ENCODE assay signal across 8 cellular contexts in the genomic region with DNA sequence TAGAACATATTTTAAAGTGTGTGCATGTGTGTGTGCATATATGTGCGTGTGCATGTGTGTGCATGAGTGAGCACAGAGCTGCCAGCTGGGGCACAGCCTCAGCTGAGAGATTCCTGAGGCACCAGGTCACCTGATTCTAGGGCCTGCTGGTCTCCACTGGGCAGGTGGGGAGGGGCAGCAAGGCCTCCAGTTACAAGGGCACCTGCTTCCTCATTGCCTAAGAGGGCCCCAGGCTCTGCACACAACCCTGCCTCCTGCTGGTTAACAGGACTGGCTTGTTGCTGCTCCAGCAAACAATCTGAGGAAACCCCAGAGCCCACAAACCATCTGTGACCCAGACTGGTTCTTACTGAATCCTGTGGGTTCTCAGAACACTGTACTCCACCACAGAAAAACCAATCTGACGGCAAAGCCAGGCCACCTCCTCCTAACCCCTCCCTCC. TPM values are rescaled to one million over a fixed set of nuclear protein-coding genes. Genes with fewer than 3 reads are reported as not detected.
A peak's percentile ranks its signal among the peaks of the same experiment; 100 is the strongest.
DNase-seq lines count a peak whose midpoint lies in the region; ATAC-seq, FAIRE-seq and TF ChIP-seq lines count a peak whose summit lies in the region.

No MANE protein-coding gene starts in this region.

- ATAC-seq in GM18517 (IDR thresholded peaks at IDR 0.05; ENCODE audit: unreplicated experiment) (peak; percentile 72), HG02870 (IDR thresholded peaks at IDR 0.05; ENCODE audit: unreplicated experiment) (peak; percentile 78), HepG2 (peak; percentile 98)
- peak; percentile 98 for ATAC-seq in stimulated activated naive CD8-positive, alpha-beta T cell treated with anti-CD3 and anti-CD28 coated beads, Interleukin-15, amount 100 ng/mL, for 72 hours

- POLR2A ChIA-PET in HepG2 (lab: Yijun Ruan, JAX): interaction anchor here (0.6 to 0.8 kb wide), 2 partner anchors 22 to 42 kb away, joined by 3 read pairs; no protein-coding TSS in a partner anchor

- CTCF ChIA-PET in HepG2 (lab: Yijun Ruan, JAX; ENCODE audit: low intra/inter-chr PET ratio, low total read pairs): interaction anchor here (0.6 to 1.3 kb wide), 2 partner anchors 63 to 64 kb away, joined by 3 to 4 read pairs; no protein-coding TSS in a partner anchor

- TF ChIP-seq RAD21 in HepG2 (CRISPR knock-in tag; IDR thresholded peaks at IDR 0.05): peak; percentile 26; the same call in 1 of the 2 replicates

- in situ Hi-C loops in HepG2 (cut with HindIII; ENCODE audit: extremely low pct_ligation_motif_present, low pct_unique_long_range_greater_than_20kb): no loop called here

- H2AFZ ChIP-seq in SU-DHL-6 (ENCODE audit: low read depth, low read length, severe bottlenecking): no peak overlapping the region
- no peak overlapping the region for H2AFZ ChIP-seq in HepG2 (ENCODE audit: low read length)

- TF ChIP-seq POLR2A in HepG2 (IDR thresholded peaks at IDR 0.05; ENCODE audit: insufficient read depth in 1 of 2, low read depth in 2 of 2, low read length in 2 of 2) (no peak), esophagus muscularis mucosa (IDR thresholded peaks at IDR 0.05; ENCODE audit: low read depth) (no peak)

- no peak overlapping the region for H3K27ac Mint-ChIP-seq in stimulated activated naive CD8-positive, alpha-beta T cell treated with anti-CD3 and anti-CD28 coated beads, Interleukin-15, amount 100 ng/mL, for 72 hours

- TF ChIP-seq CTCF in SU-DHL-6 (IDR thresholded peaks at IDR 0.05; ENCODE audit: insufficient read depth, low read length, poor library complexity, severe bottlenecking): peak; percentile 59
- peak; percentile 70 for TF ChIP-seq CTCF in HepG2 (CRISPR knock-in tag; IDR thresholded peaks at IDR 0.05)
- TF ChIP-seq CTCF in esophagus muscularis mucosa (IDR thresholded peaks at IDR 0.05): no peak

- DNase-seq in NCI-H1417 treated with DMSO at 0.1 percent for 48 hours (lab: John Stamatoyannopoulos, UW) (peak; percentile 87), astrocyte of the hippocampus (ENCODE audit: low read depth, low spot score) (peak; percentile 38), HepG2 (ENCODE audit: low spot score) (peak; percentile 80), esophagus muscularis mucosa (ENCODE audit: extremely low spot score) (no peak)
- DNase-seq in stimulated activated naive CD8-positive, alpha-beta T cell treated with anti-CD3 and anti-CD28 coated beads, Interleukin-15, amount 100 ng/mL, for 72 hours: peak; percentile 58 to 88

- peaks cover 37% of the 10 kb centered on the region for H3F3A ChIP-seq in SU-DHL-6 (ENCODE audit: insufficient read depth)

- no peaks in the 10 kb centered on the region for H3K27me3 ChIP-seq in SU-DHL-6 (ENCODE audit: low read length)
- no peaks in the 10 kb centered on the region; a peak in 1 of 5 replicates for H3K27me3 ChIP-seq in HepG2 (ENCODE audit: control insufficient read depth in 1 of 2, insufficient read depth in 2 of 2, low read length in 2 of 2)
- H3K27me3 ChIP-seq in esophagus muscularis mucosa: no peaks in the 10 kb centered on the region

- peaks cover 22% of the 10 kb centered on the region for H3K4me1 Mint-ChIP-seq in stimulated activated naive CD8-positive, alpha-beta T cell treated with anti-CD3 and anti-CD28 coated beads, Interleukin-15, amount 100 ng/mL, for 72 hours

- H3K9me2 ChIP-seq in SU-DHL-6 (replicated peaks; ENCODE audit: insufficient read depth, low read length): no peaks in the 10 kb centered on the region

- peaks cover 4% of the 10 kb centered on the region; the same call in 1 of the 2 replicates for H3K36me3 ChIP-seq in SU-DHL-6 (ENCODE audit: low read length)
- no peaks in the 10 kb centered on the region for H3K36me3 ChIP-seq in HepG2 (replicated peaks in 1 of 2; ENCODE audit: control insufficient read depth in 1 of 2, insufficient read depth in 2 of 2, low read length in 2 of 2)
- H3K36me3 ChIP-seq in esophagus muscularis mucosa: peaks cover 0 to 8% (median 0%) of the 10 kb centered on the region in 4 donors

- no peaks in the 10 kb centered on the region for H3K27me3 Mint-ChIP-seq in stimulated activated naive CD8-positive, alpha-beta T cell treated with anti-CD3 and anti-CD28 coated beads, Interleukin-15, amount 100 ng/mL, for 72 hours

- TF ChIP-seq EP300 in HepG2 (IDR thresholded peaks at IDR 0.05; ENCODE audit: low read depth in 2 of 2, low read length in 2 of 2) (no peak), HepG2 (CRISPR knock-in tag; IDR thresholded peaks at IDR 0.05; ENCODE audit: borderline replicate concordance) (no peak), esophagus muscularis mucosa (IDR thresholded peaks at IDR 0.05) (no peak)

- BruUV-seq in HepG2 (replicated peaks; lab: Mats Ljungman, UMichigan): no TSS peak

- H3K9me3 ChIP-seq in SU-DHL-6 (ENCODE audit: insufficient read depth, low read length) (no peaks in the 10 kb centered on the region), HepG2 (ENCODE audit: low read length) (no peaks in the 10 kb centered on the region), esophagus muscularis mucosa (no peaks in the 10 kb centered on the region)

- H3K4me1 ChIP-seq in HepG2 (ENCODE audit: insufficient read depth, low read length) (0 out of 2 replicates have a peak, but pooled peaks cover 7% of the 10 kb centered on the region), esophagus muscularis mucosa (peaks cover 9 to 11% (median 9%) of the 10 kb centered on the region in 4 donors)

- peak overlapping the region; percentile 82 for H3K27ac ChIP-seq in SU-DHL-6 (ENCODE audit: low read depth, low read length)
- no peak overlapping the region for H3K27ac ChIP-seq in HepG2 (ENCODE audit: extremely low read length, insufficient read depth, low read length)
- no peak overlapping the region for H3K27ac ChIP-seq in esophagus muscularis mucosa (replicated peaks in 1 of 4)

- H3K9me3 Mint-ChIP-seq in stimulated activated naive CD8-positive, alpha-beta T cell treated with anti-CD3 and anti-CD28 coated beads, Interleukin-15, amount 100 ng/mL, for 72 hours: no peaks in the 10 kb centered on the region

- H3K9ac ChIP-seq in SU-DHL-6 (ENCODE audit: low read length) (no peak overlapping the region), HepG2 (ENCODE audit: insufficient read depth, low read depth, low read length) (no peak overlapping the region)

- H3K4me2 ChIP-seq in SU-DHL-6 (ENCODE audit: low read depth, low read length, poor library complexity, severe bottlenecking): peak overlapping the region; percentile 34
- H3K4me2 ChIP-seq in HepG2 (ENCODE audit: low read depth, low read length): no peak overlapping the region

- H3K4me3 Mint-ChIP-seq in stimulated activated naive CD8-positive, alpha-beta T cell treated with anti-CD3 and anti-CD28 coated beads, Interleukin-15, amount 100 ng/mL, for 72 hours: no peak overlapping the region

- no peaks in the 10 kb centered on the region for H3K79me2 ChIP-seq in SU-DHL-6 (ENCODE audit: insufficient read depth, low read length)
- no peaks in the 10 kb centered on the region for H3K79me2 ChIP-seq in HepG2 (ENCODE audit: insufficient read depth, low read length)

- H3K4me3 ChIP-seq in SU-DHL-6 (ENCODE audit: insufficient read depth, low read length, poor library complexity, severe bottlenecking) (no peak overlapping the region), HepG2 (replicated peaks in 1 of 3; ENCODE audit: insufficient read depth in 1 of 3, low read depth in 2 of 3, low read length in 3 of 3) (no peak overlapping the region), esophagus muscularis mucosa (no peak overlapping the region)

- H4K20me1 ChIP-seq in SU-DHL-6 (ENCODE audit: low read depth, low read length) (no peaks in the 10 kb centered on the region), HepG2 (ENCODE audit: insufficient read depth, low read length) (no peaks in the 10 kb centered on the region)

- FAIRE-seq in HepG2 (lab: Jason Lieb, UNC): no peak

- intact Hi-C loops in HepG2 (cut with micrococcal nuclease; ENCODE audit: unreplicated experiment): loop anchor here (5.0 to 10.0 kb wide), 2 partner anchors 237 to 391 kb away; no protein-coding TSS in a partner anchor
- intact Hi-C loops in esophagus muscularis mucosa (cut with DNase I): no loop called here

- 27% methylated on average over 2 of the region's 2 CpGs for WGBS in HepG2 (ENCODE audit: low lambda C conversion rate)
- WGBS in esophagus muscularis mucosa: 78% methylated on average over 2 of the region's 2 CpGs

RNA-seq across cellular contexts. Expression of a gene that starts 22.9 kb away (rescaled TPM):
- 19.3 and 29.5 TPM in 2 replicates for total RNA-seq in HepG2 (2016; rRNA removed; fragmentation: Illumina TruSeq; extraction: Trizol)
- 13.5 and 15.0 TPM in 2 replicates for total RNA-seq in HepG2 (2016; cell fraction: cytosol; rRNA removed; fragmentation: Illumina TruSeq; extraction: Trizol; ENCODE audit: low read depth)
- total RNA-seq in HepG2 (2016; cell fraction: insoluble cytoplasmic fraction; rRNA removed; fragmentation: Illumina TruSeq; extraction: Trizol): 20.1 and 28.2 TPM in 2 replicates
- 34.9 and 36.8 TPM in 2 replicates for total RNA-seq in HepG2 (2016; cell fraction: membrane; rRNA removed; fragmentation: Illumina TruSeq; extraction: Trizol)
- total RNA-seq in HepG2 (2016; cell fraction: nucleus; rRNA removed; fragmentation: Illumina TruSeq; extraction: Trizol): 10.8 and 11.8 TPM in 2 replicates
- 18.6 and 24.6 TPM in 2 replicates for polyA plus RNA-seq in HepG2 (2011; rRNA removed)
- 12.1 and 17.5 TPM in 2 replicates for polyA plus RNA-seq in HepG2 (2011; cell fraction: cytosol; rRNA removed)
- 5.8 and 6.6 TPM in 2 replicates for polyA plus RNA-seq in HepG2 (2011; cell fraction: nucleus; rRNA removed)
- polyA plus RNA-seq in HepG2 (2012): 15.8 and 17.0 TPM in 2 replicates
- 26.2 and 31.5 TPM in 2 replicates for polyA plus RNA-seq in HepG2 (2016; cell fraction: cytosol; fragmentation: Illumina TruSeq; extraction: Trizol; ENCODE audit: low read depth)
- 52.7 and 53.8 TPM in 2 replicates for polyA plus RNA-seq in HepG2 (2016; cell fraction: insoluble cytoplasmic fraction; fragmentation: Illumina TruSeq; extraction: Trizol; ENCODE audit: low read depth)
- polyA plus RNA-seq in HepG2 (2016; cell fraction: membrane; fragmentation: Illumina TruSeq; extraction: Trizol; ENCODE audit: low read depth): 47.6 and 48.7 TPM in 2 replicates
- 22.0 and 22.5 TPM in 2 replicates for polyA plus RNA-seq in HepG2 (2016; cell fraction: nucleus; fragmentation: Illumina TruSeq; extraction: Trizol; ENCODE audit: insufficient read depth, low read depth)
- 10.0 and 15.8 TPM in 2 replicates for polyA minus RNA-seq in HepG2 (2011; rRNA and poly(A)+ RNA removed; ENCODE audit: low replicate concordance)
- polyA minus RNA-seq in HepG2 (2011; cell fraction: cytosol; rRNA and poly(A)+ RNA removed): 13.7 and 13.9 TPM in 2 replicates
- 18.8 and 20.0 TPM in 2 replicates for polyA minus RNA-seq in HepG2 (2011; cell fraction: nucleus; rRNA and poly(A)+ RNA removed)
- 10 to 100 TPM; 31.0 to 36.6 (median 33.6) TPM for total RNA-seq in esophagus muscularis mucosa

RNA-seq across cellular contexts. Expression of a gene that starts 36.6 kb away (rescaled TPM):
- total RNA-seq in HepG2 (2016; rRNA removed; fragmentation: Illumina TruSeq; extraction: Trizol) (0.35 and 0.39 TPM in 2 replicates), esophagus muscularis mucosa (10 to 100 TPM; 18.7 to 31.4 (median 19.9) TPM)
- 0.26 and 0.30 TPM in 2 replicates for total RNA-seq in HepG2 (2016; cell fraction: cytosol; rRNA removed; fragmentation: Illumina TruSeq; extraction: Trizol; ENCODE audit: low read depth)
- total RNA-seq in HepG2 (2016; cell fraction: insoluble cytoplasmic fraction; rRNA removed; fragmentation: Illumina TruSeq; extraction: Trizol): 0.30 and 0.63 TPM in 2 replicates
- total RNA-seq in HepG2 (2016; cell fraction: membrane; rRNA removed; fragmentation: Illumina TruSeq; extraction: Trizol): 0.69 and 1.1 TPM in 2 replicates
- total RNA-seq in HepG2 (2016; cell fraction: nucleus; rRNA removed; fragmentation: Illumina TruSeq; extraction: Trizol): 0.28 and 0.53 TPM in 2 replicates
- 0.53 and 0.57 TPM in 2 replicates for polyA plus RNA-seq in HepG2 (2011; rRNA removed)
- polyA plus RNA-seq in HepG2 (2011; cell fraction: cytosol; rRNA removed): 0.12 and 0.37 TPM in 2 replicates
- 0.05 and 0.06 TPM in 2 replicates for polyA plus RNA-seq in HepG2 (2011; cell fraction: nucleus; rRNA removed)
- polyA plus RNA-seq in HepG2 (2012): 0.21 and 0.85 TPM in 2 replicates
- 0.37 and 0.38 TPM in 2 replicates for polyA plus RNA-seq in HepG2 (2016; cell fraction: cytosol; fragmentation: Illumina TruSeq; extraction: Trizol; ENCODE audit: low read depth)
- 0.17 and 0.53 TPM in 2 replicates for polyA plus RNA-seq in HepG2 (2016; cell fraction: insoluble cytoplasmic fraction; fragmentation: Illumina TruSeq; extraction: Trizol; ENCODE audit: low read depth)
- polyA plus RNA-seq in HepG2 (2016; cell fraction: membrane; fragmentation: Illumina TruSeq; extraction: Trizol; ENCODE audit: low read depth): 0.69 and 0.86 TPM in 2 replicates
- 0.22 TPM in 1 of 2 replicates, not detected in the other for polyA plus RNA-seq in HepG2 (2016; cell fraction: nucleus; fragmentation: Illumina TruSeq; extraction: Trizol; ENCODE audit: insufficient read depth, low read depth)
- 0.26 TPM in 1 of 2 replicates, not detected in the other for polyA minus RNA-seq in HepG2 (2011; rRNA and poly(A)+ RNA removed; ENCODE audit: low replicate concordance)
- polyA minus RNA-seq in HepG2 (2011; cell fraction: cytosol; rRNA and poly(A)+ RNA removed): 0.62 and 1.3 TPM in 2 replicates
- 0.12 and 0.13 TPM in 2 replicates for polyA minus RNA-seq in HepG2 (2011; cell fraction: nucleus; rRNA and poly(A)+ RNA removed)

RNA-seq across cellular contexts. Expression of a gene that starts 57.5 kb away (rescaled TPM):
- total RNA-seq in HepG2 (2016; rRNA removed; fragmentation: Illumina TruSeq; extraction: Trizol) (0.13 and 0.18 TPM in 2 replicates), esophagus muscularis mucosa (10 to 100 TPM in 3 of 4 donors, 1 to 10 TPM in 1; 9.1 to 18.9 (median 10.7) TPM)
- total RNA-seq in HepG2 (2016; cell fraction: cytosol; rRNA removed; fragmentation: Illumina TruSeq; extraction: Trizol; ENCODE audit: low read depth): not detected in 2 replicates
- total RNA-seq in HepG2 (2016; cell fraction: insoluble cytoplasmic fraction; rRNA removed; fragmentation: Illumina TruSeq; extraction: Trizol): 0.24 and 0.32 TPM in 2 replicates
- 0.17 and 0.49 TPM in 2 replicates for total RNA-seq in HepG2 (2016; cell fraction: membrane; rRNA removed; fragmentation: Illumina TruSeq; extraction: Trizol)
- 0.41 TPM in 1 of 2 replicates, not detected in the other for total RNA-seq in HepG2 (2016; cell fraction: nucleus; rRNA removed; fragmentation: Illumina TruSeq; extraction: Trizol)
- 0.36 and 0.48 TPM in 2 replicates for polyA plus RNA-seq in HepG2 (2011; rRNA removed)
- 0.09 and 0.44 TPM in 2 replicates for polyA plus RNA-seq in HepG2 (2011; cell fraction: cytosol; rRNA removed)
- 0.34 and 0.47 TPM in 2 replicates for polyA plus RNA-seq in HepG2 (2011; cell fraction: nucleus; rRNA removed)
- polyA plus RNA-seq in HepG2 (2012): 0.15 and 0.28 TPM in 2 replicates
- polyA plus RNA-seq in HepG2 (2016; cell fraction: cytosol; fragmentation: Illumina TruSeq; extraction: Trizol; ENCODE audit: low read depth): 0.19 and 0.32 TPM in 2 replicates
- 0.36 and 0.38 TPM in 2 replicates for polyA plus RNA-seq in HepG2 (2016; cell fraction: insoluble cytoplasmic fraction; fragmentation: Illumina TruSeq; extraction: Trizol; ENCODE audit: low read depth)
- polyA plus RNA-seq in HepG2 (2016; cell fraction: membrane; fragmentation: Illumina TruSeq; extraction: Trizol; ENCODE audit: low read depth): 0.35 and 0.37 TPM in 2 replicates
- polyA plus RNA-seq in HepG2 (2016; cell fraction: nucleus; fragmentation: Illumina TruSeq; extraction: Trizol; ENCODE audit: insufficient read depth, low read depth): 0.61 and 1.2 TPM in 2 replicates
- 0.10 TPM in 1 of 2 replicates, not detected in the other for polyA minus RNA-seq in HepG2 (2011; rRNA and poly(A)+ RNA removed; ENCODE audit: low replicate concordance)
- polyA minus RNA-seq in HepG2 (2011; cell fraction: cytosol; rRNA and poly(A)+ RNA removed): not detected in 2 replicates
- 0.25 and 0.26 TPM in 2 replicates for polyA minus RNA-seq in HepG2 (2011; cell fraction: nucleus; rRNA and poly(A)+ RNA removed)

Comparison
In these comparisons a context has a peak if more than half of its experiments do, and no peak if none do; other contexts are left out.
1. CTCF ChIP-seq: peak in SU-DHL-6 (single experiment) and HepG2 (single experiment); none in esophagus muscularis mucosa (0 of 3).
2. RNA of a gene that starts 36.6 kb away (total RNA-seq): 18.7 to 31.4 TPM in esophagus muscularis mucosa; 0.26 to 1.1 TPM in HepG2; every median in the first group is over 4 times any median in the second.
3. Peak in every context shown above with its lines, with median percentiles within 50 percentile points of each other: ATAC-seq.